In the genomic region with DNA sequence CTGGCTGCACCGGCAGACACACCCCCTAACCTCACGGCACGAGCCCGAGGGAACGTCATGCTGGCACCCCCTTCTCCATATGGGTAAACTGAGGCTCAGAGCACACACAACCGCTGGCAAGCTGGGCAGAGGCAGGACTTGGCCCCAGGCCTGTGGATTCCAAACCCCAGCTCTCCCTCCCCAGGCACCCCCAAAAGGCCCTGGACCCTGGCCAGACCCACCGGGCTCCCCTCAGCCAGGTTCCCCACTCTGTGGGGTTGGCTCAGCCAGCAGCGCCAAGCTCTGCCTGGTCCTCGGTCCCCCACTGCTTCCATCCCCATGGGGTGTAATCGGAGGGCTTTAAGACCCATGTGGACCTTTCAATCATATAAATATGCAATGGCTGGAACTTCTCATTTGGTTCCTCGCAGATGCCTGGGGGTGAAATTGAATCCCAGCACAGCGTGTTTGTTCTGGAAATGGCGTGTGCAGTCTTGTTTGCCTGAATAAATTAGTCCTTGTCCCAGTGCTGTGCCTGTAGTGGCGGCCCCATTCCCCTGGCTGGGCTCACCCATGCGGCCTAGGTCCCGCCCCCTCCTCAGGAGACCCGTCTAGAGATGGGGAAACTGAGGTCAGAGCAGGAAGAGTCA, we compare ENCODE assay signal across 1 cellular context.
TF ChIP-seq lines count a peak whose summit lies in the region.

No MANE protein-coding gene starts in this region.

TF ChIP-seq in HEK293, 187 proteins besides CTCF, POLR2A, EP300 and RAD21 (continued from another document):
- TF ChIP-seq MYNN (tag by site-specific recombination; IDR thresholded peaks at IDR 0.05; ENCODE audit: borderline replicate concordance) (no peak), PRDM10 (tag by site-specific recombination; IDR thresholded peaks at IDR 0.05) (peak; percentile 97), ZNF202 (tag by site-specific recombination; IDR thresholded peaks at IDR 0.05; ENCODE audit: borderline replicate concordance) (no peak), ZXDB (tag by site-specific recombination; IDR thresholded peaks at IDR 0.05) (peak; percentile 27; the same call in 1 of the 2 replicates), SP3 (tag by site-specific recombination; IDR thresholded peaks at IDR 0.05) (no peak), ZNF658 (tag by site-specific recombination; IDR thresholded peaks at IDR 0.05) (no peak), ZNF138 (tag by site-specific recombination; IDR thresholded peaks at IDR 0.05; ENCODE audit: borderline replicate concordance) (no peak), BCL11A (tag by site-specific recombination; IDR thresholded peaks at IDR 0.05; ENCODE audit: low read depth) (peak; percentile 55; the same call in 1 of the 2 replicates), ZNF626 (tag by site-specific recombination; IDR thresholded peaks at IDR 0.05) (no peak), ZBTB1 (tag by site-specific recombination; IDR thresholded peaks at IDR 0.05) (no peak), ZNF239 (tag by site-specific recombination; IDR thresholded peaks at IDR 0.05) (no peak), ZNF132 (tag by site-specific recombination; IDR thresholded peaks at IDR 0.05; ENCODE audit: borderline replicate concordance) (no peak), REPIN1 (tag by site-specific recombination; IDR thresholded peaks at IDR 0.05; ENCODE audit: low read depth) (no peak), ZNF2 (tag by site-specific recombination; IDR thresholded peaks at IDR 0.05) (peak; percentile 74), ZNF221 (tag by site-specific recombination; IDR thresholded peaks at IDR 0.05; ENCODE audit: borderline replicate concordance) (no peak), SP7 (tag by site-specific recombination; IDR thresholded peaks at IDR 0.05) (peak; percentile 81)
- TF ChIP-seq, protein P1, sequence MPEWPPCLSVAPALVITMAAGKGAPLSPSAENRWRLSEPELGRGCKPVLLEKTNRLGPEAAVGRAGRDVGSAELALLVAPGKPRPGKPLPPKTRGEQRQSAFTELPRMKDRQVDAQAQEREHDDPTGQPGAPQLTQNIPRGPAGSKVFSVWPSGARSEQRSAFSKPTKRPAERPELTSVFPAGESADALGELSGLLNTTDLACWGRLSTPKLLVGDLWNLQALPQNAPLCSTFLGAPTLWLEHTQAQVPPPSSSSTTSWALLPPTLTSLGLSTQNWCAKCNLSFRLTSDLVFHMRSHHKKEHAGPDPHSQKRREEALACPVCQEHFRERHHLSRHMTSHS (tag by site-specific recombination; IDR thresholded peaks at IDR 0.05): no peak
- TF ChIP-seq, protein P2, sequence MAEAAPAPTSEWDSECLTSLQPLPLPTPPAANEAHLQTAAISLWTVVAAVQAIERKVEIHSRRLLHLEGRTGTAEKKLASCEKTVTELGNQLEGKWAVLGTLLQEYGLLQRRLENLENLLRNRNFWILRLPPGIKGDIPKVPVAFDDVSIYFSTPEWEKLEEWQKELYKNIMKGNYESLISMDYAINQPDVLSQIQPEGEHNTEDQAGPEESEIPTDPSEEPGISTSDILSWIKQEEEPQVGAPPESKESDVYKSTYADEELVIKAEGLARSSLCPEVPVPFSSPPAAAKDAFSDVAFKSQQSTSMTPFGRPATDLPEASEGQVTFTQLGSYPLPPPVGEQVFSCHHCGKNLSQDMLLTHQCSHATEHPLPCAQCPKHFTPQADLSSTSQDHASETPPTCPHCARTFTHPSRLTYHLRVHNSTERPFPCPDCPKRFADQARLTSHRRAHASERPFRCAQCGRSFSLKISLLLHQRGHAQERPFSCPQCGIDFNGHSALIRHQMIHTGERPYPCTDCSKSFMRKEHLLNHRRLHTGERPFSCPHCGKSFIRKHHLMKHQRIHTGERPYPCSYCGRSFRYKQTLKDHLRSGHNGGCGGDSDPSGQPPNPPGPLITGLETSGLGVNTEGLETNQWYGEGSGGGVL (tag by site-specific recombination; IDR thresholded peaks at IDR 0.05): no peak
